ENCODE assay signal across 10 cellular contexts in the genomic region with DNA sequence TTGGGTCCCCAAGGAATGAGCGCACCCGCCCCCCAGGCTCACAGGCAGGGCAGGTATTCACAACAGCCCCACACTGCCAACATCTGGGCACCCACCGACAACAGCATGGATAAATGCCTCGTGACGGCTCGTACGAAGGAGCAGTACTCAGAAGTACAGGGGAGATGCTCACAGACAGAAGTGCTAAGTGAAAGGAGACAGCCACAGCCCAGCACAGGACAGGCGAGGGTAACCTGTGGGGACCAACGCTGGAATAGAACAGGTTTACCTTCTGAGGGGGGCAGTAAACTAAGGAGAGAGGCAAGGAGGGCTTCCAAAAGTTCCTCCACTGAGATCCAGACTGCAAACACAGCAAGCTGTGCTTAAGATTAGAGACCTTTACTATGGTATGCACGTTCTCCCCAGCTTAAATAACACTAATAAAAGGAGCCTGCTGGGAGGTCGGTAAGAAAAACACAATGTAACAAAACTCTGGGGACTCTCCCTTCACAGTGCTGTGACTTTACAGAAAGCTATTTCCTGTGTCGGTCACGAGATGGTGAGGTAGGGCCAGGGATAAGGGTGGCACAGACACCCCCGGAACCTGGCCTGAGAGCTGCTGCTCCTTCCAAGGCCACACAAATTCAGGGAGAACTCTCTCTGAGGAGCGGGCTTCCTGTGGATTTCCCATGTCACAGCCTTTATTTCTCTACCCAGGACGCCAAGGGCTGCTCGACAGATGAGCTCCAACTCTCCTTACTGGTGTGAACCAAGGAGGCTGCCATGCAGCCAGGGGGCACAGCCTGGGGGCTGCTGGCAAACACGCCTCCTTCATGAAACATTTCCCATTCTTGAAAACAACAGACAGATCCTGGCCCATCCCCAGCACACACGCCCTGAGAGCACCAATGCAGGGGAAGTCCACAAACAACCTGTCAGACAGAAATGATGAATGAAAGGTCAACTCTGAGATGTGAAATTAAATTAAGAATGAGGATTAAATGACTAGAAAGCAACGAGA. TPM values are rescaled to one million over a fixed set of nuclear protein-coding genes. Genes with fewer than 3 reads are reported as not detected.
DNase-seq lines count a peak whose midpoint lies in the region; ATAC-seq lines count a peak whose summit lies in the region.
"Had no signal": no experiment of that assay in that cellular context is flagged by ENCODE, and none has a peak within 500 bp of the region (broad histone marks: within the 10 kb centered on the region; RNA-seq: fewer than 3 reads in every experiment).

No MANE protein-coding gene starts in this region.

- peaks cover 89% of the 10 kb centered on the region for H3K36me3 ChIP-seq in HUES64 (ENCODE audit: insufficient read depth, low read length)

- 54% methylated on average over 20 of the region's 20 CpGs for WGBS in HUES64

- H3K9ac ChIP-seq in HUES64 (ENCODE audit: low read depth, low read length): no peak overlapping the region

- in situ Hi-C loops in Caki2 (cut with HindIII; ENCODE audit: low pct_unique_long_range_greater_than_20kb, low sequenced_read_pairs): loop anchor here (5.0 kb wide), 1 partner anchor 70 kb away; no protein-coding TSS in a partner anchor

- H3K4me1 ChIP-seq in HUES64 (ENCODE audit: insufficient read depth, low read length): peaks cover 10% of the 10 kb centered on the region; the same call in 1 of the 2 replicates

- no peak overlapping the region for H3K4me3 ChIP-seq in HUES64 (ENCODE audit: low read length)

- peak; percentile 43 for ATAC-seq in GM21576 (IDR thresholded peaks at IDR 0.05; ENCODE audit: unreplicated experiment)

- no peaks in the 10 kb centered on the region for H3K27me3 ChIP-seq in HUES64 (ENCODE audit: insufficient read depth, low read length)

- peak; percentile 68 for DNase-seq in Caki2 (ENCODE audit: low read depth)
- peak; percentile 75 for DNase-seq in hepatic stellate cell (ENCODE audit: low spot score)
- no peak for DNase-seq in amygdala (lab: John Stamatoyannopoulos, UW)
- DNase-seq in globus pallidus (ENCODE audit: low spot score): no peak
- DNase-seq in Kasumi-1 (lab: John Stamatoyannopoulos, UW): no peak
- DNase-seq in posterior vena cava (ENCODE audit: low spot score): no peak
- DNase-seq: activated T-cell treated with anti-CD3 and anti-CD28 coated beads, Interleukin-2, amount 50 U/mL, for 4 hours had no signal

- H3K27ac ChIP-seq in HUES64 (ENCODE audit: low read depth, low read length): peak overlapping the region; percentile 81; the same call in 1 of the 2 replicates

- intact Hi-C loops in posterior vena cava (cut with DNase I): no loop called here

- no peaks in the 10 kb centered on the region for H3K9me3 ChIP-seq in HUES64 (ENCODE audit: insufficient read depth, low read depth, low read length)

RNA-seq across cellular contexts. Expression of a gene that starts 26.3 kb away (rescaled TPM):
- 35.9 and 46.4 TPM in 2 replicates for total RNA-seq in Caki2 (2014; rRNA removed; shearing (Covaris generic); ENCODE audit: low replicate concordance)
- 17.4 TPM for polyA plus RNA-seq in HUES64 (2013, experiment 1 of 2)
- polyA plus RNA-seq in HUES64 (2013, experiment 2 of 2): 16.9 TPM
- 10 to 100 TPM; 26.8 to 27.0 TPM for total RNA-seq in posterior vena cava

RNA-seq across cellular contexts. Expression of a gene that starts 55.9 kb away (rescaled TPM):
- 0.07 and 3.6 TPM in 2 replicates for total RNA-seq in Caki2 (2014; rRNA removed; shearing (Covaris generic); ENCODE audit: low replicate concordance)
- 4.3 TPM for polyA plus RNA-seq in HUES64 (2013, experiment 1 of 2)
- polyA plus RNA-seq in HUES64 (2013, experiment 2 of 2): 5.1 TPM
- total RNA-seq in posterior vena cava: 1 to 10 TPM in 1 of 2 donors, under 1 TPM in 1; 0.67 to 1.9 TPM
- total RNA-seq: pulmonary artery endothelial cell had no signal

Comparison
In these comparisons a context has a peak if more than half of its experiments do, and no peak if none do; other contexts are left out.
1. DNase-seq: peak in Caki2 (single experiment) and hepatic stellate cell (single experiment); none in amygdala (0 of 56), globus pallidus (single experiment), Kasumi-1 (0 of 2) and posterior vena cava (single experiment).